Comparison of ENCODE assay signal across 1 cellular context in genomic region chr1:120942223-120942944, GRCh38.
TF ChIP-seq lines count a peak whose summit lies in the region.
"Not testable (repeated sequence)": the region's sequence is repeated elsewhere in the genome, so short reads cannot be mapped to it uniquely, and the experiment has no call there.

No MANE protein-coding gene starts in this region.

TF ChIP-seq in K562, 482 proteins besides CTCF, POLR2A, EP300 and RAD21 (continued from another document and continues in another):
- TF ChIP-seq ZNF583 (CRISPR knock-in tag; IDR thresholded peaks at IDR 0.05) (0 out of 2 replicates have a peak, but pooled peaks have one; percentile 26), ELF4 (CRISPR knock-in tag; IDR thresholded peaks at IDR 0.05) (peak; percentile 99), ZBTB11 (CRISPR knock-in tag; IDR thresholded peaks at IDR 0.05) (peak in 1 of 3 experiments; percentile 59; a peak in 2 of 6 replicates), ZBTB17 (CRISPR knock-in tag; IDR thresholded peaks at IDR 0.05) (peak; percentile 83), E2F5 (CRISPR knock-in tag; IDR thresholded peaks at IDR 0.05) (0 out of 2 replicates have a peak, but pooled peaks have one; percentile 61), ID3 (tag; IDR thresholded peaks at IDR 0.05) (0 out of 2 replicates have a peak, but pooled peaks have one; percentile 38), ELF1 (tag; IDR thresholded peaks at IDR 0.05) (peak; percentile 74), ZSCAN29 (IDR thresholded peaks at IDR 0.05) (0 out of 2 replicates have a peak, but pooled peaks have one; percentile 37), TBP (optimal IDR thresholded peaks at IDR 0.05; ENCODE audit: low read depth, low read length) (peak; percentile 77), THRAP3 (IDR thresholded peaks at IDR 0.05; ENCODE audit: borderline replicate concordance) (peak; percentile 92; the same call in 1 of the 2 replicates), FOXA3 (CRISPR knock-in tag; conservative IDR thresholded peaks at IDR 0.05 in 1 of 2, IDR thresholded peaks at IDR 0.05 in 1 of 2) (peak in 1 of 2 experiments; percentile 53; a peak in 1 of 4 replicates), TFE3 (CRISPR knock-in tag; IDR thresholded peaks at IDR 0.05) (0 out of 2 replicates have a peak, but pooled peaks have one; percentile 2), PML (IDR thresholded peaks at IDR 0.05; ENCODE audit: low read length) (peak; percentile 99), TAF9B (IDR thresholded peaks at IDR 0.05; ENCODE audit: partially characterized antibody) (peak; percentile 98), CGGBP1 (CRISPR knock-in tag; IDR thresholded peaks at IDR 0.05) (peak; percentile 99), MITF (IDR thresholded peaks at IDR 0.05) (0 out of 2 replicates have a peak, but pooled peaks have one; percentile 65), ESRRA (IDR thresholded peaks at IDR 0.05; ENCODE audit: borderline replicate concordance, low read depth) (peak; percentile 79), CXXC5 (CRISPR knock-in tag; IDR thresholded peaks at IDR 0.05) (peak; percentile 84), KLF1 (tag; IDR thresholded peaks at IDR 0.05) (peak; percentile 62; the same call in 1 of the 2 replicates), SUPT5H (IDR thresholded peaks at IDR 0.05) (peak; percentile 100), NR4A1 (tag; IDR thresholded peaks at IDR 0.05) (0 out of 2 replicates have a peak, but pooled peaks have one; percentile 31), FOXM1 (CRISPR knock-in tag; IDR thresholded peaks at IDR 0.05; ENCODE audit: low read depth) (peak; percentile 59; the same call in 1 of the 2 replicates), ELK3 (CRISPR knock-in tag; IDR thresholded peaks at IDR 0.05) (peak; percentile 82; the same call in 1 of the 2 replicates), ZNF143 (CRISPR knock-in tag; IDR thresholded peaks at IDR 0.05) (peak; percentile 81), MEF2A (IDR thresholded peaks at IDR 0.05; ENCODE audit: control insufficient read depth, low read depth, low read length) (peak; percentile 76; the same call in 1 of the 2 replicates), FOXO4 (CRISPR knock-in tag; IDR thresholded peaks at IDR 0.05) (peak; percentile 90), HCFC1 (IDR thresholded peaks at IDR 0.05; ENCODE audit: low read depth, low read length) (peak; percentile 69), NR2F6 (CRISPR knock-in tag; IDR thresholded peaks at IDR 0.05) (peak; percentile 84), NONO (IDR thresholded peaks at IDR 0.05; ENCODE audit: low read depth in 2 of 2, low read length in 1 of 2) (peak in 1 of 2 experiments; percentile 37; a peak in 1 of 4 replicates), MLLT1 (IDR thresholded peaks at IDR 0.05) (peak; percentile 82 to 88), SIN3A (IDR thresholded peaks at IDR 0.05; ENCODE audit: borderline replicate concordance in 2 of 2, control insufficient read depth in 1 of 2, low read depth in 2 of 2, low read length in 2 of 2) (peak; percentile 61 to 98; a peak in 2 of 4 replicates), MTA3 (IDR thresholded peaks at IDR 0.05; ENCODE audit: borderline replicate concordance) (peak; percentile 98), CSDE1 (IDR thresholded peaks at IDR 0.05) (peak in 1 of 2 experiments; percentile 96; a peak in 2 of 4 replicates), ZNF445 (CRISPR knock-in tag; IDR thresholded peaks at IDR 0.05; ENCODE audit: low read depth) (peak; percentile 90), OTX1 (CRISPR knock-in tag; IDR thresholded peaks at IDR 0.05) (peak; percentile 99), NFXL1 (CRISPR knock-in tag; IDR thresholded peaks at IDR 0.05) (peak; percentile 85; the same call in 1 of the 2 replicates), POLR2AphosphoS5 (IDR thresholded peaks at IDR 0.05; ENCODE audit: control insufficient read depth, insufficient read depth, low read depth, low read length) (peak; percentile 100), MNT (conservative IDR thresholded peaks at IDR 0.05) (peak; percentile 49 to 60; a peak in 2 of 4 replicates), HIVEP1 (CRISPR knock-in tag; IDR thresholded peaks at IDR 0.05) (0 out of 2 replicates have a peak, but pooled peaks have one; percentile 47), GABPA (tag; conservative IDR thresholded peaks at IDR 0.05; ENCODE audit: low read depth) (peak; percentile 41; the same call in 1 of the 2 replicates), RFX1 (IDR thresholded peaks at IDR 0.05) (peak; percentile 28; the same call in 1 of the 2 replicates), DNMT1 (IDR thresholded peaks at IDR 0.05) (0 out of 2 replicates have a peak, but pooled peaks have one; percentile 29), FOSL1 (tag; conservative IDR thresholded peaks at IDR 0.05) (0 out of 2 replicates have a peak, but pooled peaks have one; percentile 33), GMEB1 (CRISPR knock-in tag; IDR thresholded peaks at IDR 0.05) (0 out of 2 replicates have a peak, but pooled peaks have one; percentile 11), KDM4B (IDR thresholded peaks at IDR 0.05; ENCODE audit: borderline replicate concordance in 2 of 2, low read depth in 1 of 2) (peak in 1 of 2 experiments; percentile 99; a peak in 2 of 4 replicates)
- TF ChIP-seq ID3 (CRISPR knock-in tag; IDR thresholded peaks at IDR 0.05); NR4A1 (CRISPR knock-in tag; IDR thresholded peaks at IDR 0.05); FOXM1 (IDR thresholded peaks at IDR 0.05; ENCODE audit: low read depth): not testable (repeated sequence)
